Comparison of ENCODE assay signal across 19 cellular contexts in the genomic region with DNA sequence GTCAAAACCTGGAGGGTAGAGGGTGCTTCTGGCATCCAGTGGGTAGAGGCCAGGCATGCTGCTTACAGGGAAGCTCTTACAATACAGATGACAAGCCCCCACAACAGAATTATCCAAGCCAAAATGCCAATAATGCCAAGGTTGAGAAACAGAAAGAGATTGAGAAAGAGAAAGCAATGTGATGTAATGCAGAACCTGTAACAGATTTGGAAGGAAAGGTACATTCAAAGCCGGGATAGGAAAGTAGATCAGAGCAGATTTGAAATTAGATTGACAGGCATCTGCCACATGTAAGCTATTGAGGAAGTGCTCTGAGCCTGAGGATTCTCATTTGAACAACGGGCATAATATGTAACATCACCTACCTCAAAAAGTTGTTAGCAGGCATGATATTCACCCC.
"Had no signal": no experiment of that assay in that cellular context is flagged by ENCODE, and none has a peak within 500 bp of the region (broad histone marks: within the 10 kb centered on the region; RNA-seq: fewer than 3 reads in every experiment).

No MANE protein-coding gene starts in this region.

- DNase-seq: IMR-90, Karpas-422, KG1, MM.1S, NCI-H1092 treated with DMSO at 0.1 percent for 48 hours, NCI-H1436, NCI-H187, NCI-H2029, NCI-H2081 treated with DMSO at 0.1 percent for 48 hours, NCI-H2171, NCI-H226, NCI-H510A treated with DMSO at 0.1 percent for 48 hours, NCI-H526, Right ventricle myocardium superior, RPMI8226, SIG-M5, SK-N-SH, SW 1271 had no signal

- ATAC-seq: HepG2 had no signal
